ENCODE assay signal across 15 cellular contexts in the genomic region with DNA sequence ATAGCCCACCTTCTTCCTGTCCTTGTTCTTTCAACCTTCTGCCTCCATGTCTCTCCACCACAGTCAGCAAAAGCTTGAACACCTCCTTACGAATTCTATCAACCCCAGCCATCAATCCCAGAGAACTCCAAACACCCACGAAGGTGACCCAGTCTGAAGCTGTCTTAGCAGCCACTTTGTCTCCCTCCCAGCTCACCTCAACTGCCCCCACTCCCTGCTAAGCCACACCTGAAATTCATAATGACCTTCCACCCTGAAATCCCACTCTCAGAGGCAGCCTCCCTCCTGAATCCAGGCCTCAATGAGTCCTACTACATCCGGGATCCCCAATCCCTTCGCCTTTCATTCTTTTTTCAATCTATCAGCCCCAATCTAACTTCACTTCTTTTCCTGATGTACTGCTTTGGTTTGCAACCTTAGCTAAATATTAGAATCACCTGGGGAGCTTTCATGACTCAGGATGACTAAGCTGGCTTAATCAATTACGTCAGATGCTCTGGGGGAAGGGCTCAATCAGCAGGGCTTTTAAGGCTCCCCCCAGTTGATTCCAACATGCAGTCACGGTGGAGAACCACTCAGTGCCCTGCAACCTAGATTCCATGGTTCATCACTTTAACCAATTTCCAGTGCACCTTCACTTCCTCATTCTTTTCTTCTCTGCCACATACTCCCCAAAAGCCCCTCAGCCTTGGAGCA. TPM values are rescaled to one million over a fixed set of nuclear protein-coding genes. Genes with fewer than 3 reads are reported as not detected.
DNase-seq lines count a peak whose midpoint lies in the region.
"Had no signal": no experiment of that assay in that cellular context is flagged by ENCODE, and none has a peak within 500 bp of the region (broad histone marks: within the 10 kb centered on the region; RNA-seq: fewer than 3 reads in every experiment).

No MANE protein-coding gene starts in this region.

- H3K9ac ChIP-seq in mesenchymal stem cell (ENCODE audit: low read length): no peak overlapping the region

- H3K27ac ChIP-seq in caudate nucleus (ENCODE audit: low read depth, low read length) (peak overlapping the region; percentile 18), mesenchymal stem cell (ENCODE audit: low read length, poor library complexity, severe bottlenecking) (peak overlapping the region; percentile 49)

- peaks cover 11% of the 10 kb centered on the region for H3K9me3 ChIP-seq in mesenchymal stem cell (ENCODE audit: control insufficient read depth, low read length)

- no peak overlapping the region for H2BK5ac ChIP-seq in mesenchymal stem cell (ENCODE audit: low read depth, low read length, poor library complexity, severe bottlenecking)

- no peak overlapping the region for H3K4me3 ChIP-seq in mesenchymal stem cell (ENCODE audit: insufficient read depth in 1 of 2, low read depth in 1 of 2, low read length in 2 of 2)

- no peaks in the 10 kb centered on the region for H3K27me3 ChIP-seq in mesenchymal stem cell (ENCODE audit: control insufficient read depth in 1 of 2, insufficient read depth in 1 of 2, low read length in 2 of 2)

- DNase-seq in EL (peak; percentile 49), NCI-H82 treated with DMSO at 0.1 percent for 48 hours (lab: John Stamatoyannopoulos, UW; ENCODE audit: unreplicated experiment) (peak; percentile 13), caudate nucleus (lab: John Stamatoyannopoulos, UW) (peak in 26 of 61 donors; percentile 2 to 73 (median 14)), mesenchymal stem cell (no peak), occipital lobe (lab: John Stamatoyannopoulos, UW) (no peak), posterior vena cava (ENCODE audit: low spot score) (no peak), T-helper 9 cell (no peak)
- DNase-seq in stimulated activated CD4-positive, alpha-beta T cell treated with anti-CD3 and anti-CD28 coated beads, Interleukin-15, amount 100 ng/mL, for 24 hours: no peak
- DNase-seq: activated CD4-positive, alpha-beta T cell treated with anti-CD3 and anti-CD28 coated beads for 48 hours; CD4-positive, CD25-positive, alpha-beta regulatory T cell; NCI-H1417; NCI-H526; stimulated activated naive CD8-positive, alpha-beta T cell treated with anti-CD3 and anti-CD28 coated beads, Interleukin-15, Interleukin-2, amounts not matched to agents 100 U/mL and 50 U/mL, for 24 hours had no signal

- WGBS in mesenchymal stem cell: 69% methylated on average over 6 of the region's 6 CpGs

- H3K79me1 ChIP-seq in mesenchymal stem cell (replicated peaks; ENCODE audit: low read length, poor library complexity, severe bottlenecking): no peaks in the 10 kb centered on the region

- no peak overlapping the region for H3K18ac ChIP-seq in mesenchymal stem cell (ENCODE audit: low read depth in 1 of 2, low read length in 2 of 2)

- no peak overlapping the region for H4K91ac ChIP-seq in mesenchymal stem cell (ENCODE audit: low read length)

- H3K4me2 ChIP-seq in mesenchymal stem cell (ENCODE audit: low read length, poor library complexity, severe bottlenecking): no peak overlapping the region

- no peak overlapping the region for H3K14ac ChIP-seq in mesenchymal stem cell (ENCODE audit: low read length in 2 of 2)

- H2BK12ac ChIP-seq in mesenchymal stem cell (ENCODE audit: low read length in 2 of 2): no peak overlapping the region

- no peak overlapping the region for H3K23ac ChIP-seq in mesenchymal stem cell (ENCODE audit: low read length in 2 of 2)

- H3K36me3 ChIP-seq in mesenchymal stem cell (ENCODE audit: control insufficient read depth in 1 of 2, insufficient read depth in 2 of 2, low read depth in 1 of 2, low read length in 2 of 2): no peaks in the 10 kb centered on the region

- no peak overlapping the region for H3K4ac ChIP-seq in mesenchymal stem cell (ENCODE audit: low read depth in 1 of 2, low read length in 2 of 2)

- H4K8ac ChIP-seq in mesenchymal stem cell (ENCODE audit: low read length): no peak overlapping the region

- H3K4me1 ChIP-seq in mesenchymal stem cell (ENCODE audit: control insufficient read depth, insufficient read depth, low read depth, low read length): peaks cover 4% of the 10 kb centered on the region

- H2AK5ac ChIP-seq in mesenchymal stem cell (ENCODE audit: low read length, severe bottlenecking): peak overlapping the region; percentile 68

- H2AFZ ChIP-seq in mesenchymal stem cell (ENCODE audit: low read depth, low read length): no peak overlapping the region

- no peak overlapping the region for H2BK120ac ChIP-seq in mesenchymal stem cell (ENCODE audit: low read depth, low read length)

- intact Hi-C loops in posterior vena cava (cut with DNase I): no loop called here

- H2BK15ac ChIP-seq in mesenchymal stem cell (ENCODE audit: low read depth, poor library complexity, severe bottlenecking): no peak overlapping the region

RNA-seq across cellular contexts. Expression of a gene that starts 32.2 kb away (rescaled TPM):
- polyA plus RNA-seq in mesenchymal stem cell (2013, experiment 1 of 2): not detected
- polyA plus RNA-seq in mesenchymal stem cell (2013, experiment 2 of 2): not detected
- not detected for total RNA-seq in occipital lobe
- total RNA-seq in posterior vena cava: under 1 TPM; 0.28 to 0.62 TPM
- total RNA-seq: activated T-helper 1 cell treated with anti-CD3 and anti-CD28 coated beads, Interleukin-12 subunit alpha, Interleukin-12 subunit beta, Interleukin-2, Interleukin-4 antibody, amounts not matched to agents 30 ng/mL and 10 ng/mL and 1 ng/mL, durations not matched to agents 14 hours and 24 hours and 36 hours; CD4-positive, CD25-positive, alpha-beta regulatory T cell; endothelial cell of umbilical vein had no signal
- polyA plus RNA-seq: CD4-positive, CD25-positive, alpha-beta regulatory T cell; endothelial cell of umbilical vein had no signal

Comparison
In these comparisons a context has a peak if more than half of its experiments do, and no peak if none do; other contexts are left out.
1. DNase-seq: peak in EL (single experiment) and NCI-H82 treated with DMSO at 0.1 percent for 48 hours (single experiment); none in mesenchymal stem cell (single experiment), occipital lobe (single experiment), posterior vena cava (single experiment), T-helper 9 cell (single experiment) and stimulated activated CD4-positive, alpha-beta T cell treated with anti-CD3 and anti-CD28 coated beads, Interleukin-15, amount 100 ng/mL, for 24 hours (single experiment).